8 cellular contexts compared by ENCODE assay signal in genomic region chr2:84958135-84959044, GRCh38. TPM values are rescaled to one million over a fixed set of nuclear protein-coding genes. Genes with fewer than 3 reads are reported as not detected.
DNase-seq lines count a peak whose midpoint lies in the region; ATAC-seq and TF ChIP-seq lines count a peak whose summit lies in the region.

No MANE protein-coding gene starts in this region.

- H3K4me1 Mint-ChIP-seq in activated naive CD8-positive, alpha-beta T cell (ENCODE audit: low read depth), result peaks cover 28% of the 10 kb centered on the region

- peak overlapping the region; percentile 83 for H3K4me2 ChIP-seq in KMS-11

- H3K27me3 ChIP-seq in KMS-11 (ENCODE audit: insufficient read depth, low read depth) (no peaks in the 10 kb centered on the region), thymus (ENCODE audit: control insufficient read depth, insufficient read depth) (no peaks in the 10 kb centered on the region)

- no peaks in the 10 kb centered on the region for H4K20me1 ChIP-seq in KMS-11 (ENCODE audit: insufficient read depth)

- no peaks in the 10 kb centered on the region for H3K27me3 Mint-ChIP-seq in activated naive CD8-positive, alpha-beta T cell

- H3K27ac ChIP-seq in KMS-11 (peak overlapping the region; percentile 97), thymus (ENCODE audit: low read depth) (peak overlapping the region; percentile 52)

- WGBS in thymus, result 87% methylated on average over 10 of the region's 10 CpGs

- no peak overlapping the region for H3K4me3 ChIP-seq in KMS-11 (IDR thresholded peaks at IDR 0.05; ENCODE audit: insufficient read depth, low read depth, low read length)
- H3K4me3 ChIP-seq in thymus (ENCODE audit: low read length), result no peak overlapping the region

- DNase-seq in D341Med (ENCODE audit: low spot score) (peak; percentile 38), iPS-NIHi11 (ENCODE audit: low spot score) (peak; percentile 74), posterior cingulate gyrus (no peak), GM20000 (ENCODE audit: low spot score) (no peak)

- no peak for TF ChIP-seq CTCF in KMS-11 (conservative IDR thresholded peaks at IDR 0.05; ENCODE audit: low read depth, low read length)
- TF ChIP-seq CTCF in GM20000 (IDR thresholded peaks at IDR 0.05; ENCODE audit: extremely low read depth, missing control alignments), result no peak

- H2AFZ ChIP-seq in KMS-11 (ENCODE audit: low read depth), result peak overlapping the region; percentile 5; the same call in 1 of the 2 replicates

- H3K36me3 ChIP-seq in KMS-11 (ENCODE audit: insufficient read depth) (peaks cover 3% of the 10 kb centered on the region; the same call in 1 of the 2 replicates), thymus (ENCODE audit: control insufficient read depth, insufficient read depth) (peaks cover 7% of the 10 kb centered on the region)

- H3K9ac ChIP-seq in KMS-11, result peak overlapping the region; percentile 75

- intact Hi-C loops in posterior cingulate gyrus (cut with DNase I), result no loop called here

- H3K36me3 Mint-ChIP-seq in activated naive CD8-positive, alpha-beta T cell, result peaks cover 9% of the 10 kb centered on the region

- H3K4me1 ChIP-seq in KMS-11 (ENCODE audit: low read depth, poor library complexity, severe bottlenecking) (peaks cover 80% of the 10 kb centered on the region), thymus (ENCODE audit: control insufficient read depth, insufficient read depth, low read length) (no peaks in the 10 kb centered on the region)

- no peak for ATAC-seq in HG03469 (IDR thresholded peaks at IDR 0.05; ENCODE audit: unreplicated experiment)

- peak overlapping the region; percentile 34 for H3K27ac Mint-ChIP-seq in activated naive CD8-positive, alpha-beta T cell

- no peak overlapping the region for H3K4me3 Mint-ChIP-seq in activated naive CD8-positive, alpha-beta T cell

- no peaks in the 10 kb centered on the region for H3K79me2 ChIP-seq in KMS-11 (ENCODE audit: insufficient read depth, low read depth)

- H3K9me3 ChIP-seq in thymus (ENCODE audit: control insufficient read depth), result no peaks in the 10 kb centered on the region

- H3K9me3 Mint-ChIP-seq in activated naive CD8-positive, alpha-beta T cell (ENCODE audit: low read depth), result no peaks in the 10 kb centered on the region

RNA-seq across cellular contexts. Expression of gene KCMF1, which starts 12.6 kb away (rescaled TPM):
- polyA plus RNA-seq in thymus, result 32.5 TPM

RNA-seq across cellular contexts. Expression of gene TMSB10, which starts 52.9 kb away (rescaled TPM):
- polyA plus RNA-seq in thymus, result 5,628 TPM

Comparison
In these comparisons a context has a peak if more than half of its experiments do, and no peak if none do; other contexts are left out.
1. DNase-seq: peak in D341Med (single experiment) and iPS-NIHi11 (single experiment); none in posterior cingulate gyrus (0 of 10) and GM20000 (single experiment).